Comparison of ENCODE assay signal across 1 cellular context in the genomic region with DNA sequence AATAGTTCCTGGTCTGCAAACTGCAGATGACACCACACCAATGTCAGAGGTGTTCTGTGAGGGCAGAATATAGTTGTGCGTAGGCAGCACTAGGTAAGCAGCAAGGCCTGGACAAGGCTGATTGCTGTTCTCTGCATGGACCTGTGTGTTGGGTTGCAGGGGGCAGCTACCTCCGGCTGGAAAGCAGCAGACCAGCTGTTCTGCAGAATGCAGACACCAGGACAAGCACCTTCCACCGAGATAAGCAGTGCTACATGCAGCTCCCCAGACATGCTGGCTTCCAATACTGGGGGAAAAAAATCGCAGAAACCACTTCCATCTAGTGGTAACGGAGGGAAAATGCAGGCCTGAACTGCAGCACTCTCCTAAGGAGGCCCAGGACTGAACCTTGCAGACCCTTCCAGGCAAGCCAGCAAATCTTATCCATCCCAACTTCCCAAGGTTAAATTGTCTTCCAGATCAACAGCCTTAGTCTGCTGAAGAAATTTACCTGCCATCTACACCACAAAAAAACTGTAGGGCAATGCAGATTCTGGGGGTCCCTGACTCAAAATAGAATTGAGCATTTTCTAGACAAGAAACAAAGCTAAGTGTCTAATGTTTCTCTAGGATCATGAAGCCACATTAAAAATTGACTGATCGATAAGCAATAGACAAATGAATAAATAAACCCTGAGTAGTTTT.
A peak's percentile ranks its signal among the peaks of the same experiment; 100 is the strongest.
TF ChIP-seq lines count a peak whose summit lies in the region.

No MANE protein-coding gene starts in this region.

TF ChIP-seq in GM12878, 131 proteins besides CTCF, POLR2A, EP300 and RAD21:
- peak; percentile 29; the same call in 1 of the 2 replicates for TF ChIP-seq SMC3 (IDR thresholded peaks at IDR 0.05; ENCODE audit: borderline replicate concordance, low read length)
- TF ChIP-seq RELA (IDR thresholded peaks at IDR 0.05; ENCODE audit: borderline replicate concordance, partially characterized antibody), result no peak
- no peak for TF ChIP-seq ZNF384 (IDR thresholded peaks at IDR 0.05; ENCODE audit: borderline replicate concordance, low read depth, low read length)
- TF ChIP-seq CBX5 (IDR thresholded peaks at IDR 0.05; ENCODE audit: low read depth), result no peak
